Comparison of ENCODE assay signal across 33 cellular contexts in the genomic region with DNA sequence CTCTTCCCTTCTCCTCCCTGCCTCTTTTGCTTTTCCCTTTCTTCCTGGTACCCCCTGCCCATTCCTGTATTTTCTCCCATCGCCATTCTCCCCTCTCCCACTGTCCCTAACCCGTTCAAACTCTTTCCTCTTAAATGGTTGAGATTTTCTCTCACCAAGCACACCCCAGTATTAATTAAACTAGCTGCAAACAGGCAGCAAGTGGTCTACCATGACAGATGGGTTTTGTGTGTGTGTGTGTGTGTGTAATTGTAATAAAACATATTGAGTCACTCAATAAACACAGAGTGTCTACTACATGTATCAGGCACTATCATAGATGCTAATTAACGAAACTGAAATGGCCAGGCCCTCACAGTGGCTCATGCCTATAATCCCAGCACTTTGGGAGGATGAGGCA. TPM values are rescaled to one million over a fixed set of nuclear protein-coding genes. Genes with fewer than 3 reads are reported as not detected.
DNase-seq lines count a peak whose midpoint lies in the region; ATAC-seq, FAIRE-seq and TF ChIP-seq lines count a peak whose summit lies in the region.
"Had no signal": no experiment of that assay in that cellular context is flagged by ENCODE, and none has a peak within 500 bp of the region (broad histone marks: within the 10 kb centered on the region; RNA-seq: fewer than 3 reads in every experiment).

No MANE protein-coding gene starts in this region.

- no peak for FAIRE-seq in A549 (lab: Jason Lieb, UNC)
- FAIRE-seq: GM18507, H1, K562 had no signal

- peaks cover 71% of the 10 kb centered on the region for H3K4me1 ChIP-seq in A549

- H3K4me2 ChIP-seq in A549 = peak overlapping the region; percentile 74

- peak overlapping the region; percentile 79 for H3K27ac Mint-ChIP-seq in osteocyte (ENCODE audit: unreplicated experiment)
- H3K27ac Mint-ChIP-seq: activated naive CD4-positive, alpha-beta T cell treated with anti-CD3 and anti-CD28 coated beads, Interleukin-2, amount 10 ng/mL, durations not matched to agents 7 days and 5 days; activated T-helper 1 cell treated with anti-CD3 and anti-CD28 coated beads, Interleukin-12 subunit alpha, Interleukin-12 subunit beta, Interleukin-2, Interleukin-4 antibody, amounts not matched to agents 30 ng/mL and 10 ng/mL and 1 ng/mL, durations not matched to agents 14 hours and 24 hours and 36 hours; natural killer cell; T-helper 1 cell treated with Interleukin-12 subunit alpha and Interleukin-12 subunit beta and Interleukin-4 antibody, amounts not matched to agents 30 μg/mL and 1 μg/mL, for 36 hours had no signal

- H3K9me3 Mint-ChIP-seq in osteocyte (ENCODE audit: unreplicated experiment) = no peaks in the 10 kb centered on the region
- H3K9me3 Mint-ChIP-seq: activated naive CD4-positive, alpha-beta T cell treated with anti-CD3 and anti-CD28 coated beads, Interleukin-2, amount 10 ng/mL, durations not matched to agents 7 days and 5 days; activated T-helper 1 cell treated with anti-CD3 and anti-CD28 coated beads, Interleukin-12 subunit alpha, Interleukin-12 subunit beta, Interleukin-2, Interleukin-4 antibody, amounts not matched to agents 30 ng/mL and 10 ng/mL and 1 ng/mL, durations not matched to agents 14 hours and 24 hours and 36 hours; CD4-positive, alpha-beta memory T cell; natural killer cell; T-helper 1 cell treated with Interleukin-12 subunit alpha and Interleukin-12 subunit beta and Interleukin-4 antibody, amounts not matched to agents 30 μg/mL and 1 μg/mL, for 36 hours had no signal

- no peak overlapping the region for H3K4me3 Mint-ChIP-seq in osteocyte (ENCODE audit: unreplicated experiment)
- H3K4me3 Mint-ChIP-seq: activated naive CD4-positive, alpha-beta T cell treated with anti-CD3 and anti-CD28 coated beads, Interleukin-2, amount 10 ng/mL, durations not matched to agents 7 days and 5 days; activated T-helper 1 cell treated with anti-CD3 and anti-CD28 coated beads, Interleukin-12 subunit alpha, Interleukin-12 subunit beta, Interleukin-2, Interleukin-4 antibody, amounts not matched to agents 30 ng/mL and 10 ng/mL and 1 ng/mL, durations not matched to agents 14 hours and 24 hours and 36 hours; CD4-positive, alpha-beta memory T cell; natural killer cell; T-helper 1 cell treated with Interleukin-12 subunit alpha and Interleukin-12 subunit beta and Interleukin-4 antibody, amounts not matched to agents 30 μg/mL and 1 μg/mL, for 36 hours had no signal

- no peak for DNase-seq in A549 (ENCODE audit: low read depth in 1 of 2, low spot score in 1 of 2)
- peak; percentile 67 for DNase-seq in NCI-H69 (lab: John Stamatoyannopoulos, UW)
- peak; percentile 93 for DNase-seq in epithelial cell of prostate (ENCODE audit: low read depth, low spot score)
- DNase-seq in osteocyte (ENCODE audit: extremely low spot score, unreplicated experiment) = no peak
- no peak for DNase-seq in NCI-H82 (lab: John Stamatoyannopoulos, UW)
- no peak for DNase-seq in activated gamma-delta T cell (lab: John Stamatoyannopoulos, UW)
- DNase-seq in effector CD4-positive, alpha-beta T cell = no peak
- DNase-seq: activated CD4-positive, alpha-beta T cell treated with anti-CD3 and anti-CD28 coated beads, Interleukin-2, amount 50 U/mL, for 48 hours; activated CD4-positive, CD25-positive, alpha-beta regulatory T cell treated with anti-CD3 and anti-CD28 coated beads, Interleukin-2, amount 50 U/mL, for 72 hours; activated naive CD4-positive, alpha-beta T cell treated with anti-CD3 and anti-CD28 coated beads, Interleukin-2, amount 10 ng/mL, durations not matched to agents 7 days and 5 days; adrenal gland; AML-193; CD4-positive, alpha-beta memory T cell; dorsolateral prefrontal cortex; head of caudate nucleus; natural killer cell; NCI-H1417; NCI-H2029 treated with DMSO at 0.1 percent for 48 hours; NCI-H524 treated with DMSO at 0.1 percent for 48 hours; NK-92 treated with Interleukin-12 subunit alpha and Interleukin-12 subunit beta, amount 100 ng/mL, for 24 hours; nucleus accumbens; Right ventricle myocardium superior; stimulated activated naive CD4-positive, alpha-beta T cell; upper lobe of right lung had no signal

- CTCF ChIA-PET in A549 (lab: Yijun Ruan, JAX) = interaction anchor here (1.7 kb wide), 1 partner anchor 51 kb away, joined by 3 read pairs; no protein-coding TSS in a partner anchor

- TF ChIP-seq CTCF in A549 (IDR thresholded peaks at IDR 0.05) (no peak), osteocyte (IDR thresholded peaks at IDR 0.05) (no peak)

- peaks cover 39% of the 10 kb centered on the region for H3K4me1 Mint-ChIP-seq in osteocyte (ENCODE audit: unreplicated experiment)

- H3K36me3 Mint-ChIP-seq in osteocyte (ENCODE audit: unreplicated experiment) = no peaks in the 10 kb centered on the region
- H3K36me3 Mint-ChIP-seq: activated naive CD4-positive, alpha-beta T cell treated with anti-CD3 and anti-CD28 coated beads, Interleukin-2, amount 10 ng/mL, durations not matched to agents 7 days and 5 days; CD4-positive, alpha-beta memory T cell; natural killer cell had no signal

- no peak for TF ChIP-seq RAD21 in A549 (conservative IDR thresholded peaks at IDR 0.05 in 1 of 2, IDR thresholded peaks at IDR 0.05 in 1 of 2)

- H3K4me3 ChIP-seq in A549 = no peak overlapping the region
- H3K4me3 ChIP-seq: adrenal gland, dorsolateral prefrontal cortex, K562, upper lobe of right lung had no signal

- ATAC-seq in A549 (no peak), GM21367 (IDR thresholded peaks at IDR 0.05; ENCODE audit: unreplicated experiment) (no peak)
- ATAC-seq: natural killer cell had no signal

- 73% methylated on average over 3 of the region's 3 CpGs for WGBS in A549 (ENCODE audit: missing lambda C conversion rate)

- no peak for TF ChIP-seq EP300 in A549 (IDR thresholded peaks at IDR 0.05)

- no peak for TF ChIP-seq POLR2A in A549 (IDR thresholded peaks at IDR 0.05; ENCODE audit: low read length)

- POLR2A ChIA-PET in A549 (lab: Yijun Ruan, JAX) = interaction anchor here (0.6 kb wide), 1 partner anchor 29 kb away, joined by 4 read pairs; no protein-coding TSS in a partner anchor

- H3K27ac ChIP-seq in A549 = peak overlapping the region; percentile 90 to 92
- H3K27ac ChIP-seq in epithelial cell of prostate = peak overlapping the region; percentile 98
- H3K27ac ChIP-seq: adrenal gland, dorsolateral prefrontal cortex, upper lobe of right lung had no signal

- no peaks in the 10 kb centered on the region for H3K27me3 Mint-ChIP-seq in osteocyte (ENCODE audit: unreplicated experiment)

- no peaks in the 10 kb centered on the region for H3K9me3 ChIP-seq in A549
- H3K9me3 ChIP-seq: adrenal gland, upper lobe of right lung had no signal

TF ChIP-seq in A549, 52 proteins besides CTCF, POLR2A, EP300 and RAD21:
- TF ChIP-seq SREBF2 (IDR thresholded peaks at IDR 0.05) (no peak), FOSL2 (IDR thresholded peaks at IDR 0.05) (no peak), FOSL2 (CRISPR knock-in tag; IDR thresholded peaks at IDR 0.05) (peak; percentile 7; the same call in 1 of the 2 replicates)

RNA-seq across cellular contexts. Expression of gene RAET1E, which starts 6.7 kb away (rescaled TPM):
- 2.8 and 4.2 TPM in 2 replicates for polyA plus RNA-seq in A549 (2011; rRNA removed)
- 0.66 and 0.98 TPM in 2 replicates for polyA plus RNA-seq in A549 (2012; cell fraction: cytosol; rRNA removed)
- polyA plus RNA-seq in A549 (2012; cell fraction: nucleus; rRNA removed) = 0.32 and 1.1 TPM in 2 replicates
- 3.3 to 5.4 TPM (median 4.5 TPM) in 3 replicates for polyA plus RNA-seq in A549 (2017; fragmentation: RNase III; extraction: RNeasy Plus Mini Kit Qiagen cat#74134 plus additional on column Dnase treatment)
- 0.44 and 2.6 TPM in 2 replicates for polyA minus RNA-seq in A549 (2011; rRNA and poly(A)+ RNA removed)
- total RNA-seq in osteocyte = not detected in 2 replicates
- total RNA-seq: activated T-helper 1 cell treated with anti-CD3 and anti-CD28 coated beads, Interleukin-12 subunit alpha, Interleukin-12 subunit beta, Interleukin-2, Interleukin-4 antibody, amounts not matched to agents 30 ng/mL and 10 ng/mL and 1 ng/mL, durations not matched to agents 14 hours and 24 hours and 36 hours; CD4-positive, alpha-beta memory T cell; H1; K562; kidney epithelial cell; liver; natural killer cell had no signal
- polyA plus RNA-seq: CD4-positive, alpha-beta memory T cell; H1; K562; liver had no signal

RNA-seq across cellular contexts. Expression of gene LRP11, which starts 27.1 kb away (rescaled TPM):
- 57.7 and 59.2 TPM in 2 replicates for polyA plus RNA-seq in A549 (2011; rRNA removed)
- polyA plus RNA-seq in A549 (2012; cell fraction: cytosol; rRNA removed) = 21.1 and 28.5 TPM in 2 replicates
- 18.2 and 23.9 TPM in 2 replicates for polyA plus RNA-seq in A549 (2012; cell fraction: nucleus; rRNA removed)
- polyA plus RNA-seq in A549 (2017; fragmentation: RNase III; extraction: RNeasy Plus Mini Kit Qiagen cat#74134 plus additional on column Dnase treatment) = 37.4 to 53.8 TPM (median 48.9 TPM) in 3 replicates
- polyA minus RNA-seq in A549 (2011; rRNA and poly(A)+ RNA removed) = 78.1 and 98.4 TPM in 2 replicates
- total RNA-seq in osteocyte = 59.6 and 75.2 TPM in 2 replicates

RNA-seq across cellular contexts. Expression of gene RAET1G, which starts 31.7 kb away (rescaled TPM):
- polyA plus RNA-seq in A549 (2011; rRNA removed) (10.1 and 14.6 TPM in 2 replicates), A549 (2017; fragmentation: RNase III; extraction: RNeasy Plus Mini Kit Qiagen cat#74134 plus additional on column Dnase treatment) (15.5 to 29.8 TPM (median 24.4 TPM) in 3 replicates)
- 7.5 and 8.2 TPM in 2 replicates for polyA plus RNA-seq in A549 (2012; cell fraction: cytosol; rRNA removed)
- polyA plus RNA-seq in A549 (2012; cell fraction: nucleus; rRNA removed) = 10.8 and 11.0 TPM in 2 replicates
- polyA minus RNA-seq in A549 (2011; rRNA and poly(A)+ RNA removed) = 4.9 and 6.5 TPM in 2 replicates
- 0.55 and 0.73 TPM in 2 replicates for total RNA-seq in osteocyte
- total RNA-seq: CD4-positive, alpha-beta memory T cell; H1; K562; kidney epithelial cell; liver; Right ventricle myocardium superior; skeletal muscle tissue had no signal
- polyA plus RNA-seq: CD4-positive, alpha-beta memory T cell; liver had no signal

RNA-seq across cellular contexts. Expression of gene ULBP2, which starts 50.6 kb away (rescaled TPM):
- polyA plus RNA-seq in A549 (2011; rRNA removed) (2.7 and 3.2 TPM in 2 replicates), A549 (2017; fragmentation: RNase III; extraction: RNeasy Plus Mini Kit Qiagen cat#74134 plus additional on column Dnase treatment) (4.2 to 5.0 TPM (median 4.5 TPM) in 3 replicates)
- polyA plus RNA-seq in A549 (2012; cell fraction: cytosol; rRNA removed) = 2.0 TPM in 2 replicates
- polyA plus RNA-seq in A549 (2012; cell fraction: nucleus; rRNA removed) = 1.8 and 2.2 TPM in 2 replicates
- 0.39 and 1.4 TPM in 2 replicates for polyA minus RNA-seq in A549 (2011; rRNA and poly(A)+ RNA removed)
- total RNA-seq in osteocyte = 2.1 and 2.9 TPM in 2 replicates
- total RNA-seq: CD4-positive, alpha-beta memory T cell; H1; skeletal muscle tissue had no signal

Comparison
In these comparisons a context has a peak if more than half of its experiments do, and no peak if none do; other contexts are left out.
1. DNase-seq: peak in NCI-H69 (single experiment) and epithelial cell of prostate (single experiment); none in A549 (0 of 2), osteocyte (single experiment), NCI-H82 (single experiment), activated gamma-delta T cell (single experiment) and effector CD4-positive, alpha-beta T cell (single experiment).